Comparison of ENCODE assay signal across 34 cellular contexts in the genomic region with DNA sequence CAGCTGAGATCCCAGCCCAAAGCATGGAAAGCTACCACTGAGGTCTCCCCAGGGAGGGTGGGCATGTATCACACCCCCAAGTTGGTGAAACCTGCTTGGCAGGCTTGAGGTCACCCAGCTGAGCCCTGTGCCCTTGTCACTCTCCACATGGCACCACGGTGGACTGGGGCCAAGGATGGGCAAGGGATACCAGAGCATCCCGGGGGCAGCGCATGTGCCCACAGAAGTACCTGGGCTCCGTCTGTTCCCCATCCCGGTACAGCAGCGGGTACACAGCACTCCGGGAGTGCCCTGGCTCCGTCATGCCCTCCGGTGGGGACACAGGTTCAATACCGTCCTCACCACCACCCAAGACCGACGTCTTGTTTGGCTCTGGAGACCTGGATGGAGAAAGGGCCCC. TPM values are rescaled to one million over a fixed set of nuclear protein-coding genes. Genes with fewer than 3 reads are reported as not detected.
"Had no signal": no experiment of that assay in that cellular context is flagged by ENCODE, and none has a peak within 500 bp of the region (broad histone marks: within the 10 kb centered on the region; RNA-seq: fewer than 3 reads in every experiment).

No MANE protein-coding gene starts in this region.

- H3K4me1 ChIP-seq: foreskin keratinocyte had no signal

- H3K4me3 ChIP-seq: coronary artery, dorsolateral prefrontal cortex, esophagus muscularis mucosa, gastroesophageal sphincter had no signal

- H3K4me3 Mint-ChIP-seq: activated B cell treated with CpG ODN at 0.5 μM for 24 hours; activated CD8-positive, alpha-beta T cell treated with anti-CD3 and anti-CD28 coated beads for 36 hours; activated naive CD8-positive, alpha-beta T cell; activated T-cell treated with anti-CD3 and anti-CD28 coated beads, Interleukin-2, amount 50 U/mL, for 4 hours; activated T-helper 17 cell treated with anti-CD3 and anti-CD28 coated beads, Interleukin-2, amount 50 U/mL, for 72 hours; central memory CD8-positive, alpha-beta T cell; dendritic cell treated with granulocyte-macrophage colony-stimulating factor and Interleukin-4, amounts not matched to agents 40 ng/mL and 50 ng/mL, for 4 days; T-helper 2 cell treated with Interferon-gamma antibody and Interleukin-4, amounts not matched to agents 5 μg/mL and 100 μg/mL, for 36 hours had no signal

- H3K27ac ChIP-seq: brain microvascular endothelial cell, coronary artery, esophagus muscularis mucosa, foreskin keratinocyte, gastroesophageal sphincter, WERI-Rb-1 had no signal

- ATAC-seq: activated CD4-positive, CD25-positive, alpha-beta regulatory T cell treated with anti-CD3 and anti-CD28 coated beads, Interleukin-2, amount 50 U/mL, for 24 hours; activated CD8-positive, alpha-beta T cell treated with anti-CD3 and anti-CD28 coated beads for 36 hours; activated T-cell treated with anti-CD3 and anti-CD28 coated beads, Interleukin-2, amount 50 U/mL, for 4 hours; activated T-helper 17 cell treated with anti-CD3 and anti-CD28 coated beads, Interleukin-2, amount 50 U/mL, for 72 hours; foreskin keratinocyte; gastroesophageal sphincter; T-helper 17 cell had no signal

- H3K27me3 ChIP-seq: brain microvascular endothelial cell, dorsolateral prefrontal cortex, esophagus muscularis mucosa, foreskin keratinocyte, gastroesophageal sphincter had no signal

- H3K9me3 ChIP-seq: esophagus muscularis mucosa, gastroesophageal sphincter had no signal

- H3K9me3 Mint-ChIP-seq: activated B cell treated with CpG ODN at 0.5 μM for 24 hours; activated CD8-positive, alpha-beta T cell treated with anti-CD3 and anti-CD28 coated beads for 36 hours; activated T-cell treated with anti-CD3 and anti-CD28 coated beads, Interleukin-2, amount 50 U/mL, for 4 hours; activated T-helper 17 cell treated with anti-CD3 and anti-CD28 coated beads, Interleukin-2, amount 50 U/mL, for 72 hours; central memory CD8-positive, alpha-beta T cell; dendritic cell treated with granulocyte-macrophage colony-stimulating factor and Interleukin-4, amounts not matched to agents 40 ng/mL and 50 ng/mL, for 4 days; T-helper 2 cell treated with Interferon-gamma antibody and Interleukin-4, amounts not matched to agents 5 μg/mL and 100 μg/mL, for 36 hours had no signal

- DNase-seq: activated B cell treated with CpG ODN at 0.5 μM for 24 hours; activated CD4-positive, alpha-beta T cell treated with anti-CD3 and anti-CD28 coated beads for 48 hours; activated CD4-positive, alpha-beta T cell treated with anti-CD3 and anti-CD28 coated beads, Interleukin-2, amount 50 U/mL, for 1 hour; activated CD4-positive, alpha-beta T cell treated with anti-CD3 and anti-CD28 coated beads, Interleukin-2, amount 50 U/mL, for 48 hours; activated CD8-positive, alpha-beta memory T cell treated with anti-CD3 and anti-CD28 coated beads for 24 hours; activated CD8-positive, alpha-beta T cell treated with anti-CD3 and anti-CD28 coated beads for 36 hours; activated effector memory CD4-positive, alpha-beta T cell treated with Interleukin-2 at 50 U/mL for 16 hours; activated gamma-delta T cell treated with Interleukin-2 at 50 U/mL for 16 hours; activated naive CD4-positive, alpha-beta T cell treated with anti-CD3 and anti-CD28 coated beads, Interleukin-2, amount 50 U/mL, for 16 hours; activated naive CD4-positive, alpha-beta T cell treated with Interleukin-2 at 50 U/mL for 16 hours; activated T-cell treated with anti-CD3 and anti-CD28 coated beads, Interleukin-2, amount 50 U/mL, for 4 hours; amniotic stem cell; anterior cingulate cortex; brain microvascular endothelial cell; dorsolateral prefrontal cortex; effector memory CD4-positive, alpha-beta T cell; erythroblast; foreskin keratinocyte; head of caudate nucleus; T-helper 17 cell; T1000; WERI-Rb-1 had no signal

- H3K27me3 Mint-ChIP-seq: activated B cell treated with CpG ODN at 0.5 μM for 24 hours; activated CD8-positive, alpha-beta T cell treated with anti-CD3 and anti-CD28 coated beads for 36 hours; activated naive CD8-positive, alpha-beta T cell; activated T-helper 17 cell treated with anti-CD3 and anti-CD28 coated beads, Interleukin-2, amount 50 U/mL, for 72 hours; central memory CD8-positive, alpha-beta T cell; dendritic cell treated with granulocyte-macrophage colony-stimulating factor and Interleukin-4, amounts not matched to agents 40 ng/mL and 50 ng/mL, for 4 days; T-helper 17 cell had no signal

- H3K4me1 Mint-ChIP-seq: activated B cell treated with CpG ODN at 0.5 μM for 24 hours; activated T-helper 17 cell treated with anti-CD3 and anti-CD28 coated beads, Interleukin-2, amount 50 U/mL, for 72 hours; central memory CD8-positive, alpha-beta T cell; T-helper 17 cell had no signal

- H3K27ac Mint-ChIP-seq: activated B cell treated with CpG ODN at 0.5 μM for 24 hours; activated CD8-positive, alpha-beta T cell treated with anti-CD3 and anti-CD28 coated beads for 36 hours; activated naive CD8-positive, alpha-beta T cell; activated T-helper 17 cell treated with anti-CD3 and anti-CD28 coated beads, Interleukin-2, amount 50 U/mL, for 72 hours; dendritic cell treated with granulocyte-macrophage colony-stimulating factor and Interleukin-4, amounts not matched to agents 40 ng/mL and 50 ng/mL, for 4 days; T-helper 17 cell; T-helper 2 cell treated with Interferon-gamma antibody and Interleukin-4, amounts not matched to agents 5 μg/mL and 100 μg/mL, for 36 hours had no signal

- FAIRE-seq: astrocyte, bronchial epithelial cell had no signal

RNA-seq across cellular contexts. Expression of gene RFLNA, which starts 38.0 kb away (rescaled TPM):
- total RNA-seq: activated B cell treated with CpG ODN at 0.5 μM for 24 hours; activated CD8-positive, alpha-beta T cell treated with anti-CD3 and anti-CD28 coated beads for 36 hours; activated T-cell treated with anti-CD3 and anti-CD28 coated beads, Interleukin-2, amount 50 U/mL, for 4 hours; activated T-helper 17 cell treated with anti-CD3 and anti-CD28 coated beads, Interleukin-2, amount 50 U/mL, for 72 hours; bronchial epithelial cell; cardiac septum; T-helper 17 cell had no signal
